In genomic region chrX:19589105-19589504, GRCh38 we compare ENCODE assay signal across 18 cellular contexts.
"Had no signal": no experiment of that assay in that cellular context is flagged by ENCODE, and none has a peak within 500 bp of the region (broad histone marks: within the 10 kb centered on the region; RNA-seq: fewer than 3 reads in every experiment).

No MANE protein-coding gene starts in this region.

- H3K9me3 Mint-ChIP-seq: stimulated activated memory B cell treated with anti-CD40 and anti-IgM and Interleukin-4, amounts not matched to agents 10 μg/mL and 1 μg/mL and 100 μg/mL, for 72 hours; stimulated activated naive CD8-positive, alpha-beta T cell treated with anti-CD3 and anti-CD28 coated beads, Interleukin-15, amount 100 ng/mL, for 72 hours had no signal

- H3K4me3 ChIP-seq: esophagus squamous epithelium, spleen, testis, tibial nerve had no signal

- H3K27ac ChIP-seq: esophagus squamous epithelium, neutrophil, spleen, testis, tibial nerve had no signal

- H3K27me3 Mint-ChIP-seq: naive thymus-derived CD4-positive, alpha-beta T cell; stimulated activated memory B cell treated with anti-CD40 and anti-IgM and Interleukin-4, amounts not matched to agents 10 μg/mL and 1 μg/mL and 100 μg/mL, for 72 hours; stimulated activated naive CD8-positive, alpha-beta T cell treated with anti-CD3 and anti-CD28 coated beads, Interleukin-15, amount 100 ng/mL, for 72 hours had no signal

- H3K27me3 ChIP-seq: esophagus squamous epithelium, neutrophil, spleen, testis, tibial nerve had no signal

- H3K4me1 ChIP-seq: esophagus squamous epithelium, testis had no signal

- H3K9me3 ChIP-seq: esophagus squamous epithelium, neutrophil, spleen, testis, tibial nerve had no signal

- H3K4me1 Mint-ChIP-seq: stimulated activated memory B cell treated with anti-CD40 and anti-IgM and Interleukin-4, amounts not matched to agents 10 μg/mL and 1 μg/mL and 100 μg/mL, for 72 hours; stimulated activated naive CD8-positive, alpha-beta T cell treated with anti-CD3 and anti-CD28 coated beads, Interleukin-15, amount 100 ng/mL, for 72 hours had no signal

- DNase-seq: dermis blood vessel endothelial cell; esophagus squamous epithelium; foreskin fibroblast; kidney; left cardiac atrium; left ventricle myocardium superior; mesendoderm; naive thymus-derived CD4-positive, alpha-beta T cell; spleen; stimulated activated CD4-positive, alpha-beta T cell treated with anti-CD3 and anti-CD28 coated beads, Interleukin-15, amount 100 ng/mL, for 24 hours; stimulated activated CD4-positive, alpha-beta T cell treated with anti-CD3 and anti-CD28 coated beads, Interleukin-1b, Interleukin-23, amount 100 ng/mL, for 48 hours; stimulated activated CD4-positive, alpha-beta T cell treated with anti-CD3 and anti-CD28 coated beads, Interleukin-4, amount 100 ng/mL, for 24 hours; stimulated activated naive CD8-positive, alpha-beta T cell treated with anti-CD3 and anti-CD28 coated beads, Interleukin-15, amount 100 ng/mL, for 72 hours; testis had no signal

- H3K4me3 Mint-ChIP-seq: naive thymus-derived CD4-positive, alpha-beta T cell; stimulated activated memory B cell treated with anti-CD40 and anti-IgM and Interleukin-4, amounts not matched to agents 10 μg/mL and 1 μg/mL and 100 μg/mL, for 72 hours; stimulated activated naive CD8-positive, alpha-beta T cell treated with anti-CD3 and anti-CD28 coated beads, Interleukin-15, amount 100 ng/mL, for 72 hours had no signal

- ATAC-seq: left cardiac atrium; left ventricle myocardium superior; naive thymus-derived CD4-positive, alpha-beta T cell; sciatic nerve; stimulated activated memory B cell treated with anti-CD40 and anti-IgM and Interleukin-4, amounts not matched to agents 10 μg/mL and 1 μg/mL and 100 μg/mL, for 72 hours; stimulated activated naive CD8-positive, alpha-beta T cell treated with anti-CD3 and anti-CD28 coated beads, Interleukin-15, amount 100 ng/mL, for 72 hours had no signal

- FAIRE-seq: kidney had no signal

- H3K27ac Mint-ChIP-seq: stimulated activated memory B cell treated with anti-CD40 and anti-IgM and Interleukin-4, amounts not matched to agents 10 μg/mL and 1 μg/mL and 100 μg/mL, for 72 hours had no signal
